Comparison of ENCODE assay signal across 14 cellular contexts in the genomic region with DNA sequence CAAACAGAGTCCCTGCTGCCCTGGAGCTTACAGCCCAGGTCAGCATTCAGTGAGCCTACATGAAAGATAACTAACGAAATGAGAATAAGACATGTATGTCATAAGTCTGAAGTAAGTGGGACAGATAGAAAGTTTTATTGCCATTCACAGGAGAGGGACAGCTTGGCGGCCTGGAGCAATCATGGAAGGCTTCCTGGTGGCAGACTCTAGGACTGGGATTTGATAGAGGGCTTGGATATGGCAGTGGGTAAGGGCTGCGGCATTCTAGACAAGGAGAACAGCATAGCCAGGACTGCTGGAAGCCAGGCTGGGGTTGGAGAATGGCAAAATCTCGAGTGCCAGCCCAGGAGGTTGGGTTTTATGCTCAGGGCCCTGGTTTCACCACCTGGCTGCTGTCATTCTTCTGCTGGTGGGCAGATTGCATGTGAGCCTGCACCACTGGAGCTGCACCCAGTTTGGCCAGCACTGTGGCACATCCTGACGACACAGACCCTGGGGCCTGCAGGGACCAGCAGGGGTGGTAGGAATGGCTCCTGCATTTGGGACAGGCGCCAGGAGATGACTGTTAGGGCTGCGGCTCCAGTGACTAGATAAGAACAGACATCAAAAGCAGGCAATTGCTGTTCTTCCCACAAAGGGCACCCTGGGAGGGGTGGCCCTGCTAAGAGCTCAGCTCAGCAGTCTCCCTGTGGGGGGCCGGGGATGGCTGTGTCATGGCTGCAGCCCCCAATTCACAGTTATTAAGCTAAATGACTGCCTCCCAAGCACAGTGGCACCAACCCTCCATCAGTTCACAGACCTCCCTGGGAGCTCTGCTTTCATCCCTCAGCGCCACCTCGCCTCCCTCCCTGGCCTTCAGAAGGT.
DNase-seq lines count a peak whose midpoint lies in the region; ATAC-seq and TF ChIP-seq lines count a peak whose summit lies in the region.
"Had no signal": no experiment of that assay in that cellular context is flagged by ENCODE, and none has a peak within 500 bp of the region (broad histone marks: within the 10 kb centered on the region; RNA-seq: fewer than 3 reads in every experiment).

No MANE protein-coding gene starts in this region.

- no peak overlapping the region for H3K4me3 ChIP-seq in adrenal gland
- no peak overlapping the region for H3K4me3 ChIP-seq in effector memory CD4-positive, alpha-beta T cell (ENCODE audit: insufficient read depth, low read depth, low read length, poor library complexity, severe bottlenecking)
- H3K4me3 ChIP-seq: lower lobe of right lung, right lobe of liver had no signal

- DNase-seq in EH (ENCODE audit: low read depth), result peak; percentile 66
- peak; percentile 68 for DNase-seq in LHCN-M2 (ENCODE audit: low read depth)
- DNase-seq in adrenal gland, result peak in 5 of 7 donors; percentile 25 to 59 (median 37)
- peak; percentile 13 for DNase-seq in iris pigment epithelial cell (ENCODE audit: low read depth)
- no peak for DNase-seq in stimulated activated CD4-positive, alpha-beta T cell treated with anti-CD3 and anti-CD28 coated beads, Interleukin-4, amount 100 ng/mL, for 24 hours
- no peak for DNase-seq in effector memory CD4-positive, alpha-beta T cell
- DNase-seq in activated effector memory CD4-positive, alpha-beta T cell treated with Interleukin-2 at 50 U/mL for 16 hours, result no peak
- DNase-seq: activated CD4-positive, CD25-positive, alpha-beta regulatory T cell; activated CD8-positive, alpha-beta memory T cell treated with anti-CD3 and anti-CD28 coated beads, Interleukin-2, amount 50 U/mL, for 48 hours; Kasumi-1; lower lobe of right lung; right lobe of liver; stimulated activated naive CD8-positive, alpha-beta T cell treated with anti-CD3 and anti-CD28 coated beads, Interleukin-15, amount 100 ng/mL, for 72 hours had no signal

- H3K36me3 ChIP-seq in adrenal gland (replicated peaks in 1 of 2), result no peaks in the 10 kb centered on the region
- no peaks in the 10 kb centered on the region for H3K36me3 ChIP-seq in effector memory CD4-positive, alpha-beta T cell (ENCODE audit: control insufficient read depth, insufficient read depth, low read length)
- H3K36me3 ChIP-seq: lower lobe of right lung, right lobe of liver had no signal

- no peak for ATAC-seq in HG03196 (IDR thresholded peaks at IDR 0.05; ENCODE audit: unreplicated experiment)
- ATAC-seq: lower lobe of right lung; right lobe of liver; stimulated activated naive CD8-positive, alpha-beta T cell treated with anti-CD3 and anti-CD28 coated beads, Interleukin-15, amount 100 ng/mL, for 72 hours had no signal

- no peaks in the 10 kb centered on the region for H3K4me1 ChIP-seq in adrenal gland (replicated peaks in 1 of 2)
- H3K4me1 ChIP-seq in effector memory CD4-positive, alpha-beta T cell (ENCODE audit: control insufficient read depth, insufficient read depth, low read length, poor library complexity, severe bottlenecking), result no peaks in the 10 kb centered on the region
- H3K4me1 ChIP-seq: lower lobe of right lung, right lobe of liver had no signal

- no peaks in the 10 kb centered on the region for H3K9me3 ChIP-seq in adrenal gland (replicated peaks in 1 of 3)
- no peaks in the 10 kb centered on the region for H3K9me3 ChIP-seq in effector memory CD4-positive, alpha-beta T cell (ENCODE audit: control insufficient read depth, low read length)
- H3K9me3 ChIP-seq: right lobe of liver had no signal

- H3K27me3 ChIP-seq in adrenal gland, result peaks cover 4% of the 10 kb centered on the region
- H3K27me3 ChIP-seq in effector memory CD4-positive, alpha-beta T cell (replicated peaks; ENCODE audit: control insufficient read depth, insufficient read depth, low read length, poor library complexity, severe bottlenecking), result no peaks in the 10 kb centered on the region
- H3K27me3 ChIP-seq: right lobe of liver had no signal

- no peak overlapping the region for H3K27ac ChIP-seq in adrenal gland
- H3K27ac ChIP-seq in effector memory CD4-positive, alpha-beta T cell (ENCODE audit: insufficient read depth, low read length, poor library complexity, severe bottlenecking), result no peak overlapping the region
- H3K27ac ChIP-seq: lower lobe of right lung, right lobe of liver had no signal

- TF ChIP-seq POLR2A in adrenal gland (IDR thresholded peaks at IDR 0.05), result no peak

- intact Hi-C loops in adrenal gland (cut with DNase I), result no loop called here

- no peak for TF ChIP-seq CTCF in adrenal gland (IDR thresholded peaks at IDR 0.05)

- WGBS in adrenal gland, 4 donors, result 64 to 86% (median 76%) methylated on average over 6 to 10 of the region's 10 CpGs

Comparison
In these comparisons a context has a peak if more than half of its experiments do, and no peak if none do; other contexts are left out.
1. DNase-seq: peak in EH (single experiment), LHCN-M2 (single experiment), adrenal gland (5 of 7) and iris pigment epithelial cell (single experiment); none in stimulated activated CD4-positive, alpha-beta T cell treated with anti-CD3 and anti-CD28 coated beads, Interleukin-4, amount 100 ng/mL, for 24 hours (single experiment), effector memory CD4-positive, alpha-beta T cell (0 of 3) and activated effector memory CD4-positive, alpha-beta T cell treated with Interleukin-2 at 50 U/mL for 16 hours (single experiment).